8 cellular contexts compared by ENCODE assay signal in genomic region chr17:29588017-29588557, GRCh38. TPM values are rescaled to one million over a fixed set of nuclear protein-coding genes. Genes with fewer than 3 reads are reported as not detected.
DNase-seq lines count a peak whose midpoint lies in the region; ATAC-seq and TF ChIP-seq lines count a peak whose summit lies in the region.

No MANE protein-coding gene starts in this region.

- H3K9me3 ChIP-seq in DOHH2 (ENCODE audit: control insufficient read depth, insufficient read depth, low read length) (no peaks in the 10 kb centered on the region), SK-N-SH (no peaks in the 10 kb centered on the region), esophagus muscularis mucosa (no peaks in the 10 kb centered on the region), trophoblast cell (ENCODE audit: insufficient read depth, low read depth, low read length) (no peaks in the 10 kb centered on the region)

- peaks cover 13% of the 10 kb centered on the region for H3F3A ChIP-seq in DOHH2 (ENCODE audit: control insufficient read depth, insufficient read depth)
- peaks cover 29% of the 10 kb centered on the region for H3F3A ChIP-seq in SK-N-SH (replicated peaks; ENCODE audit: insufficient read depth)

- peak overlapping the region; percentile 92 for H3K4me3 ChIP-seq in DOHH2 (ENCODE audit: low read length)
- peak overlapping the region; percentile 89 to 91 for H3K4me3 ChIP-seq in SK-N-SH (ENCODE audit: low read depth in 2 of 2, low read length in 1 of 2)
- peak overlapping the region; percentile 85 to 99 (median 88) for H3K4me3 ChIP-seq in esophagus muscularis mucosa
- peak overlapping the region; percentile 76 for H3K4me3 ChIP-seq in trophoblast cell (ENCODE audit: low read depth, low read length)

- H3K4me2 ChIP-seq in DOHH2 (ENCODE audit: low read length): peak overlapping the region; percentile 83
- peak overlapping the region; percentile 99 for H3K4me2 ChIP-seq in SK-N-SH
- H3K4me2 ChIP-seq in trophoblast cell (ENCODE audit: low read length): peak overlapping the region; percentile 93

- DNase-seq in SK-N-SH: no peak
- DNase-seq in esophagus muscularis mucosa (ENCODE audit: extremely low spot score): no peak
- DNase-seq in trophoblast cell: no peak
- DNase-seq in NCI-H226: no peak
- DNase-seq in GM10248 (ENCODE audit: extremely low spot score): no peak

- intact Hi-C loops in esophagus muscularis mucosa (cut with DNase I): loop anchor here (5.0 kb wide), 1 partner anchor 39 kb away; no protein-coding TSS in a partner anchor

- no peak overlapping the region for H2BK12ac ChIP-seq in trophoblast cell (ENCODE audit: low read length)

- POLR2A ChIA-PET in SK-N-SH (lab: Yijun Ruan, JAX) (interaction anchor here (1.0 to 1.6 kb wide), 2 partner anchors 11 to 14 kb away, joined by 3 to 6 read pairs; no protein-coding TSS in a partner anchor), GM10248 (lab: Yijun Ruan, JAX) (interaction anchor here (1.5 kb wide), 1 partner anchor 29 kb away, joined by 5 read pairs; no protein-coding TSS in a partner anchor)

- H3K9ac ChIP-seq in SK-N-SH: peak overlapping the region; percentile 80
- no peak overlapping the region for H3K9ac ChIP-seq in trophoblast cell (ENCODE audit: low read length)

- H3K9me2 ChIP-seq in DOHH2 (replicated peaks; ENCODE audit: control insufficient read depth, low read length) (no peaks in the 10 kb centered on the region), SK-N-SH (no peaks in the 10 kb centered on the region)

- TF ChIP-seq RAD21 in SK-N-SH (IDR thresholded peaks at IDR 0.05; ENCODE audit: low read length): no peak

- 51% methylated on average over 5 of the region's 8 CpGs for WGBS in SK-N-SH (ENCODE audit: low lambda C conversion rate)
- 33% methylated on average over 3 of the region's 8 CpGs for WGBS in esophagus muscularis mucosa
- no CpG with 5 or more reads among the region's 8 CpGs for WGBS in trophoblast cell (ENCODE audit: extremely low coverage, insufficient coverage, insufficient read length)

- H3K27me3 ChIP-seq in DOHH2 (ENCODE audit: control insufficient read depth, low read length) (no peaks in the 10 kb centered on the region), SK-N-SH (ENCODE audit: insufficient read depth) (no peaks in the 10 kb centered on the region), esophagus muscularis mucosa (no peaks in the 10 kb centered on the region), trophoblast cell (ENCODE audit: insufficient read depth, low read length) (peaks cover 1% of the 10 kb centered on the region)

- peak overlapping the region; percentile 70 for H3K18ac ChIP-seq in trophoblast cell (ENCODE audit: low read length)

- H3K4me1 ChIP-seq in DOHH2 (ENCODE audit: control insufficient read depth, low read length) (peaks cover 77% of the 10 kb centered on the region), SK-N-SH (ENCODE audit: control insufficient read depth in 1 of 2, insufficient read depth in 2 of 2, low read depth in 1 of 2, low read length in 1 of 2) (peaks cover 41 to 68% of the 10 kb centered on the region in 2 experiments), esophagus muscularis mucosa (peaks cover 80 to 90% (median 87%) of the 10 kb centered on the region in 4 donors), trophoblast cell (ENCODE audit: control insufficient read depth in 1 of 2, insufficient read depth in 2 of 2, low read length in 2 of 2) (peaks cover 33 to 39% of the 10 kb centered on the region in 2 experiments)

- peak overlapping the region; percentile 23 for H3K14ac ChIP-seq in trophoblast cell (ENCODE audit: low read length)

- TF ChIP-seq EP300 in SK-N-SH (IDR thresholded peaks at IDR 0.05; ENCODE audit: borderline replicate concordance in 1 of 2, low read depth in 1 of 2, low read length in 1 of 2) (no peak), esophagus muscularis mucosa (IDR thresholded peaks at IDR 0.05) (no peak)

- H3K79me1 ChIP-seq in trophoblast cell (ENCODE audit: low read length): peaks cover 7% of the 10 kb centered on the region

- no peak overlapping the region for H2BK5ac ChIP-seq in trophoblast cell (ENCODE audit: low read depth, low read length, poor library complexity)

- no peak overlapping the region for H4K12ac ChIP-seq in trophoblast cell (ENCODE audit: low read depth, low read length)

- ATAC-seq in GM19395 (IDR thresholded peaks at IDR 0.05; ENCODE audit: unreplicated experiment): no peak
- ATAC-seq in GM21619 (IDR thresholded peaks at IDR 0.05; ENCODE audit: unreplicated experiment): no peak

- peak overlapping the region; percentile 35 for H3K27ac ChIP-seq in DOHH2 (ENCODE audit: low read depth, low read length)
- peak overlapping the region; percentile 44 to 74; a peak in 3 of 4 replicates for H3K27ac ChIP-seq in SK-N-SH (ENCODE audit: low read depth in 2 of 2, low read length in 1 of 2)
- peak overlapping the region; percentile 85 to 94 (median 88) for H3K27ac ChIP-seq in esophagus muscularis mucosa (replicated peaks in 1 of 4)
- no peak overlapping the region for H3K27ac ChIP-seq in trophoblast cell (ENCODE audit: low read depth, low read length)

- peak overlapping the region; percentile 22 for H3K4ac ChIP-seq in trophoblast cell (ENCODE audit: low read depth, low read length)

- H4K8ac ChIP-seq in trophoblast cell (ENCODE audit: low read depth, low read length): no peak overlapping the region

- H2AK5ac ChIP-seq in trophoblast cell (ENCODE audit: low read length): no peak overlapping the region

- no peak overlapping the region for H3K23ac ChIP-seq in trophoblast cell (ENCODE audit: low read length)

- peaks cover 67% of the 10 kb centered on the region for H3K79me2 ChIP-seq in DOHH2 (ENCODE audit: control insufficient read depth, low read length)
- H3K79me2 ChIP-seq in SK-N-SH (ENCODE audit: insufficient read depth): peaks cover 59% of the 10 kb centered on the region
- H3K79me2 ChIP-seq in trophoblast cell (ENCODE audit: control insufficient read depth, insufficient read depth, low read length, poor library complexity): peaks cover 9% of the 10 kb centered on the region

- TF ChIP-seq CTCF in DOHH2 (IDR thresholded peaks at IDR 0.05; ENCODE audit: low read depth, low read length, poor library complexity, severe bottlenecking) (no peak), SK-N-SH (IDR thresholded peaks at IDR 0.05) (no peak), esophagus muscularis mucosa (IDR thresholded peaks at IDR 0.05) (no peak), GM10248 (IDR thresholded peaks at IDR 0.05; ENCODE audit: control extremely low read depth, extremely low read depth, low read depth, missing control alignments) (no peak)

- H4K20me1 ChIP-seq in DOHH2 (ENCODE audit: control insufficient read depth, insufficient read depth, low read depth, low read length) (peaks cover 20% of the 10 kb centered on the region), SK-N-SH (ENCODE audit: insufficient read depth) (peaks cover 58% of the 10 kb centered on the region)

- no peak overlapping the region for H4K91ac ChIP-seq in trophoblast cell (ENCODE audit: low read depth, low read length)

- peaks cover 15% of the 10 kb centered on the region for H3K36me3 ChIP-seq in DOHH2 (ENCODE audit: control insufficient read depth, low read length)
- peaks cover 0 to 6% of the 10 kb centered on the region in 2 experiments for H3K36me3 ChIP-seq in SK-N-SH (replicated peaks in 1 of 2; ENCODE audit: control insufficient read depth in 1 of 2, insufficient read depth in 2 of 2, low read length in 1 of 2)
- peaks cover 0 to 7% (median 6%) of the 10 kb centered on the region in 4 donors for H3K36me3 ChIP-seq in esophagus muscularis mucosa
- peaks cover 3 to 4% of the 10 kb centered on the region in 2 experiments for H3K36me3 ChIP-seq in trophoblast cell (ENCODE audit: control insufficient read depth in 1 of 2, insufficient read depth in 2 of 2, low read length in 2 of 2)

- no peak overlapping the region for H2AFZ ChIP-seq in SK-N-SH (ENCODE audit: low read depth)
- no peak overlapping the region for H2AFZ ChIP-seq in trophoblast cell (ENCODE audit: insufficient read depth, low read length, poor library complexity)

- H2BK120ac ChIP-seq in trophoblast cell (ENCODE audit: insufficient read depth, low read length, poor library complexity): no peak overlapping the region

- CTCF ChIA-PET in SK-N-SH (lab: Yijun Ruan, JAX): interaction anchor here (0.8 to 12.7 kb wide), 9 partner anchors 8 to 505 kb away, joined by 3 to 166 read pairs (median 4); partner anchors contain the start of genes ABHD15 and TP53I13
- CTCF ChIA-PET in GM10248 (lab: Yijun Ruan, JAX): interaction anchor here (1.0 to 5.3 kb wide), 11 partner anchors 9 to 439 kb away, joined by 3 to 61 read pairs (median 5); no protein-coding TSS in a partner anchor

- TF ChIP-seq POLR2A in esophagus muscularis mucosa (IDR thresholded peaks at IDR 0.05; ENCODE audit: low read depth): no peak

TF ChIP-seq in SK-N-SH, 30 proteins besides CTCF, POLR2A, EP300 and RAD21 (continues in another document):
- TF ChIP-seq POLR2AphosphoS5 (IDR thresholded peaks at IDR 0.05; ENCODE audit: low read depth, low read length): no peak

RNA-seq across cellular contexts. Expression of gene GIT1, which starts 1.4 kb away (rescaled TPM):
- 39.4 and 42.9 TPM in 2 replicates for polyA plus RNA-seq in SK-N-SH (2012; rRNA removed)
- 21.6 and 27.8 TPM in 2 replicates for polyA plus RNA-seq in SK-N-SH (2012; cell fraction: cytosol; rRNA removed)
- 92.1 and 131 TPM in 2 replicates for polyA plus RNA-seq in SK-N-SH (2012; cell fraction: nucleus; rRNA removed)
- 10 to 100 TPM; 28.7 to 50.4 (median 39.9) TPM for total RNA-seq in esophagus muscularis mucosa
- polyA plus RNA-seq in trophoblast cell (2013): 33.6 and 35.0 TPM in 2 replicates

RNA-seq across cellular contexts. Expression of gene ANKRD13B, which starts 4.8 kb away (rescaled TPM):
- polyA plus RNA-seq in SK-N-SH (2012; rRNA removed): 14.0 and 16.1 TPM in 2 replicates
- 4.1 and 9.1 TPM in 2 replicates for polyA plus RNA-seq in SK-N-SH (2012; cell fraction: cytosol; rRNA removed)
- 90.2 and 139 TPM in 2 replicates for polyA plus RNA-seq in SK-N-SH (2012; cell fraction: nucleus; rRNA removed)
- total RNA-seq in esophagus muscularis mucosa: 10 to 100 TPM in 3 of 4 donors, 1 to 10 TPM in 1; 8.0 to 16.1 (median 13.4) TPM
- 1.6 and 1.9 TPM in 2 replicates for polyA plus RNA-seq in trophoblast cell (2013)

RNA-seq across cellular contexts. Expression of gene TP53I13, which starts 19.6 kb away (rescaled TPM):
- polyA plus RNA-seq in SK-N-SH (2012; rRNA removed): 39.2 and 45.3 TPM in 2 replicates
- polyA plus RNA-seq in SK-N-SH (2012; cell fraction: cytosol; rRNA removed): 15.7 and 27.4 TPM in 2 replicates
- 130 and 165 TPM in 2 replicates for polyA plus RNA-seq in SK-N-SH (2012; cell fraction: nucleus; rRNA removed)
- total RNA-seq in esophagus muscularis mucosa: 10 to 100 TPM; 40.9 to 72.6 (median 55.7) TPM
- 17.1 and 19.5 TPM in 2 replicates for polyA plus RNA-seq in trophoblast cell (2013)

RNA-seq across cellular contexts. Expression of gene ABHD15, which starts 21.2 kb away (rescaled TPM):
- polyA plus RNA-seq in SK-N-SH (2012; rRNA removed): 6.3 and 7.0 TPM in 2 replicates
- polyA plus RNA-seq in SK-N-SH (2012; cell fraction: cytosol; rRNA removed): 4.4 and 6.0 TPM in 2 replicates
- polyA plus RNA-seq in SK-N-SH (2012; cell fraction: nucleus; rRNA removed): 5.7 and 6.0 TPM in 2 replicates
- total RNA-seq in esophagus muscularis mucosa: 10 to 100 TPM in 3 of 4 donors, 1 to 10 TPM in 1; 6.8 to 18.3 (median 11.9) TPM
- polyA plus RNA-seq in trophoblast cell (2013): 2.3 and 2.8 TPM in 2 replicates

RNA-seq across cellular contexts. Expression of gene CORO6, which starts 34.6 kb away (rescaled TPM):
- 18.4 and 28.1 TPM in 2 replicates for polyA plus RNA-seq in SK-N-SH (2012; rRNA removed)
- polyA plus RNA-seq in SK-N-SH (2012; cell fraction: cytosol; rRNA removed): 2.0 and 5.5 TPM in 2 replicates
- 212 and 229 TPM in 2 replicates for polyA plus RNA-seq in SK-N-SH (2012; cell fraction: nucleus; rRNA removed)
- total RNA-seq in esophagus muscularis mucosa: 10 to 100 TPM; 43.7 to 67.7 (median 46.9) TPM
- 10.5 and 11.5 TPM in 2 replicates for polyA plus RNA-seq in trophoblast cell (2013)
